36 cellular contexts compared by ENCODE assay signal in genomic region chr10:91295346-91295745, GRCh38.
"Had no signal": no experiment of that assay in that cellular context is flagged by ENCODE, and none has a peak within 500 bp of the region (broad histone marks: within the 10 kb centered on the region; RNA-seq: fewer than 3 reads in every experiment).

No MANE protein-coding gene starts in this region.

- H3K36me3 Mint-ChIP-seq: activated CD4-positive, alpha-beta memory T cell treated with anti-CD3 and anti-CD28 coated beads for 36 hours; activated CD8-positive, alpha-beta memory T cell treated with anti-CD3 and anti-CD28 coated beads, Interleukin-2, amount 10 ng/mL, durations not matched to agents 7 days and 5 days; activated naive CD4-positive, alpha-beta T cell treated with anti-CD3 and anti-CD28 coated beads, Interleukin-2, amount 50 U/mL, for 24 hours; activated naive CD8-positive, alpha-beta T cell treated with anti-CD3 and anti-CD28 coated beads for 36 hours; brain had no signal

- H3K27me3 Mint-ChIP-seq: activated CD4-positive, alpha-beta T cell treated with anti-CD3 and anti-CD28 coated beads for 36 hours had no signal

- H3K27ac Mint-ChIP-seq: activated CD4-positive, alpha-beta memory T cell treated with anti-CD3 and anti-CD28 coated beads for 36 hours; activated CD4-positive, alpha-beta T cell treated with anti-CD3 and anti-CD28 coated beads for 36 hours; activated CD4-positive, alpha-beta T cell treated with anti-CD3 and anti-CD28 coated beads, Interleukin-2, amount 10 ng/mL, durations not matched to agents 24 days and 14 days; activated CD8-positive, alpha-beta memory T cell treated with anti-CD3 and anti-CD28 coated beads, Interleukin-2, amount 10 ng/mL, durations not matched to agents 7 days and 5 days; activated CD8-positive, alpha-beta T cell treated with anti-CD3 and anti-CD28 coated beads, Interleukin-2, amount 10 ng/mL, durations not matched to agents 7 days and 5 days; activated naive CD4-positive, alpha-beta T cell treated with anti-CD3 and anti-CD28 coated beads for 36 hours; activated naive CD4-positive, alpha-beta T cell treated with anti-CD3 and anti-CD28 coated beads, Interleukin-2, amount 50 U/mL, for 24 hours; activated naive CD8-positive, alpha-beta T cell treated with anti-CD3 and anti-CD28 coated beads for 36 hours; activated T-helper 1 cell treated with anti-CD3 and anti-CD28 coated beads, Interleukin-12 subunit alpha, Interleukin-12 subunit beta, Interleukin-2, Interleukin-4 antibody, amounts not matched to agents 30 ng/mL and 10 ng/mL and 1 ng/mL, durations not matched to agents 14 hours and 24 hours and 36 hours; activated T-helper 2 cell treated with anti-CD3 and anti-CD28 coated beads, Interferon-gamma antibody, Interleukin-2, Interleukin-4, amounts not matched to agents 10 μg/mL and 5 μg/mL and 100 μg/mL, durations not matched to agents 14 hours and 24 hours and 36 hours; brain; dendritic cell treated with granulocyte-macrophage colony-stimulating factor and Interleukin-4, amounts not matched to agents 40 ng/mL and 50 ng/mL, for 4 days; endodermal cell; T-helper 17 cell; T-helper 2 cell treated with Interferon-gamma antibody and Interleukin-4, amounts not matched to agents 5 μg/mL and 100 μg/mL, for 36 hours had no signal

- H3K9me3 ChIP-seq: breast epithelium, colonic mucosa had no signal

- FAIRE-seq: frontal cortex had no signal

- H3K27me3 ChIP-seq: breast epithelium, colonic mucosa, dorsolateral prefrontal cortex had no signal

- H3K36me3 ChIP-seq: breast epithelium, cardiac muscle cell, colonic mucosa had no signal

- H3K4me1 ChIP-seq: breast epithelium, colonic mucosa had no signal

- DNase-seq: activated CD4-positive, alpha-beta memory T cell treated with anti-CD3 and anti-CD28 coated beads for 36 hours; activated CD4-positive, alpha-beta T cell treated with anti-CD3 and anti-CD28 coated beads for 36 hours; activated CD4-positive, alpha-beta T cell treated with anti-CD3 and anti-CD28 coated beads, Interleukin-2, amount 10 ng/mL, durations not matched to agents 24 days and 14 days; activated CD4-positive, CD25-positive, alpha-beta regulatory T cell; activated CD4-positive, CD25-positive, alpha-beta regulatory T cell treated with anti-CD3 and anti-CD28 coated beads, Interleukin-2, amount 50 U/mL, for 72 hours; activated CD8-positive, alpha-beta memory T cell treated with anti-CD3 and anti-CD28 coated beads, Interleukin-2, amount 10 ng/mL, durations not matched to agents 7 days and 5 days; activated CD8-positive, alpha-beta memory T cell treated with anti-CD3 and anti-CD28 coated beads, Interleukin-2, amount 50 U/mL, for 4 hours; activated CD8-positive, alpha-beta T cell treated with anti-CD3 and anti-CD28 coated beads, Interleukin-2, amount 10 ng/mL, durations not matched to agents 7 days and 5 days; activated effector memory CD4-positive, alpha-beta T cell treated with anti-CD3 and anti-CD28 coated beads, Interleukin-2, amount 50 U/mL, for 16 hours; activated naive CD4-positive, alpha-beta T cell treated with anti-CD3 and anti-CD28 coated beads for 36 hours; activated naive CD8-positive, alpha-beta T cell treated with anti-CD3 and anti-CD28 coated beads for 36 hours; activated T-cell treated with anti-CD3 and anti-CD28 coated beads, Interleukin-2, amount 50 U/mL, for 1 hour; activated T-cell treated with anti-CD3 and anti-CD28 coated beads, Interleukin-2, amount 50 U/mL, for 48 hours; amniotic stem cell; anterior cingulate cortex; central memory CD4-positive, alpha-beta T cell; cerebellar nuclear complex; colonic mucosa; dorsolateral prefrontal cortex; effector memory CD4-positive, alpha-beta T cell; endodermal cell; foreskin fibroblast; head of caudate nucleus; hippocampal formation; T-helper 17 cell; T1000 had no signal

- H3K27ac ChIP-seq: breast epithelium, cardiac muscle cell, colonic mucosa, dorsolateral prefrontal cortex had no signal

- ATAC-seq: activated CD4-positive, alpha-beta T cell treated with anti-CD3 and anti-CD28 coated beads for 36 hours; activated CD8-positive, alpha-beta memory T cell treated with anti-CD3 and anti-CD28 coated beads, Interleukin-2, amount 10 ng/mL, durations not matched to agents 7 days and 5 days; activated CD8-positive, alpha-beta T cell treated with anti-CD3 and anti-CD28 coated beads, Interleukin-2, amount 10 ng/mL, durations not matched to agents 7 days and 5 days; esophagus mucosa; T-helper 17 cell had no signal

- H3K4me3 Mint-ChIP-seq: activated CD4-positive, alpha-beta memory T cell treated with anti-CD3 and anti-CD28 coated beads for 36 hours; activated CD4-positive, alpha-beta T cell treated with anti-CD3 and anti-CD28 coated beads for 36 hours; activated CD4-positive, alpha-beta T cell treated with anti-CD3 and anti-CD28 coated beads, Interleukin-2, amount 10 ng/mL, durations not matched to agents 24 days and 14 days; activated CD8-positive, alpha-beta memory T cell treated with anti-CD3 and anti-CD28 coated beads, Interleukin-2, amount 10 ng/mL, durations not matched to agents 7 days and 5 days; activated CD8-positive, alpha-beta T cell treated with anti-CD3 and anti-CD28 coated beads, Interleukin-2, amount 10 ng/mL, durations not matched to agents 7 days and 5 days; activated naive CD4-positive, alpha-beta T cell treated with anti-CD3 and anti-CD28 coated beads for 36 hours; activated naive CD4-positive, alpha-beta T cell treated with anti-CD3 and anti-CD28 coated beads, Interleukin-2, amount 50 U/mL, for 24 hours; activated naive CD8-positive, alpha-beta T cell treated with anti-CD3 and anti-CD28 coated beads for 36 hours; activated T-helper 1 cell treated with anti-CD3 and anti-CD28 coated beads, Interleukin-12 subunit alpha, Interleukin-12 subunit beta, Interleukin-2, Interleukin-4 antibody, amounts not matched to agents 30 ng/mL and 10 ng/mL and 1 ng/mL, durations not matched to agents 14 hours and 24 hours and 36 hours; brain; dendritic cell treated with granulocyte-macrophage colony-stimulating factor and Interleukin-4, amounts not matched to agents 40 ng/mL and 50 ng/mL, for 4 days; endodermal cell; T-helper 17 cell; T-helper 2 cell treated with Interferon-gamma antibody and Interleukin-4, amounts not matched to agents 5 μg/mL and 100 μg/mL, for 36 hours had no signal

- H3K4me3 ChIP-seq: breast epithelium, cardiac muscle cell, colonic mucosa, dorsolateral prefrontal cortex had no signal

- H3K9me3 Mint-ChIP-seq: activated CD4-positive, alpha-beta memory T cell treated with anti-CD3 and anti-CD28 coated beads for 36 hours; activated CD4-positive, alpha-beta T cell treated with anti-CD3 and anti-CD28 coated beads, Interleukin-2, amount 10 ng/mL, durations not matched to agents 24 days and 14 days; activated naive CD4-positive, alpha-beta T cell treated with anti-CD3 and anti-CD28 coated beads for 36 hours; activated naive CD4-positive, alpha-beta T cell treated with anti-CD3 and anti-CD28 coated beads, Interleukin-2, amount 50 U/mL, for 24 hours; activated naive CD8-positive, alpha-beta T cell treated with anti-CD3 and anti-CD28 coated beads for 36 hours; activated T-helper 1 cell treated with anti-CD3 and anti-CD28 coated beads, Interleukin-12 subunit alpha, Interleukin-12 subunit beta, Interleukin-2, Interleukin-4 antibody, amounts not matched to agents 30 ng/mL and 10 ng/mL and 1 ng/mL, durations not matched to agents 14 hours and 24 hours and 36 hours; activated T-helper 2 cell treated with anti-CD3 and anti-CD28 coated beads, Interferon-gamma antibody, Interleukin-2, Interleukin-4, amounts not matched to agents 10 μg/mL and 5 μg/mL and 100 μg/mL, durations not matched to agents 14 hours and 24 hours and 36 hours; dendritic cell treated with granulocyte-macrophage colony-stimulating factor and Interleukin-4, amounts not matched to agents 40 ng/mL and 50 ng/mL, for 4 days; endodermal cell; T-helper 2 cell treated with Interferon-gamma antibody and Interleukin-4, amounts not matched to agents 5 μg/mL and 100 μg/mL, for 36 hours had no signal
